ENCODE assay signal across 11 cellular contexts in genomic region chr11:63951779-63952536, GRCh38. TPM values are rescaled to one million over a fixed set of nuclear protein-coding genes. Genes with fewer than 3 reads are reported as not detected.
A peak's percentile ranks its signal among the peaks of the same experiment; 100 is the strongest.
DNase-seq lines count a peak whose midpoint lies in the region; ATAC-seq, FAIRE-seq and TF ChIP-seq lines count a peak whose summit lies in the region.
"Had no signal": no experiment of that assay in that cellular context is flagged by ENCODE, and none has a peak within 500 bp of the region (broad histone marks: within the 10 kb centered on the region; RNA-seq: fewer than 3 reads in every experiment).

No MANE protein-coding gene starts in this region.

- no peak overlapping the region for H3K27ac ChIP-seq in neural progenitor cell

- H3K79me2 ChIP-seq in neural progenitor cell (ENCODE audit: low read depth): no peaks in the 10 kb centered on the region

- H3K4me1 Mint-ChIP-seq in IgD-negative memory B cell: peaks cover 4 to 15% (median 12%) of the 10 kb centered on the region in 3 donors
- peaks cover 14% of the 10 kb centered on the region for H3K4me1 Mint-ChIP-seq in activated T-helper 17 cell treated with anti-CD3 and anti-CD28 coated beads, Interleukin-2, amount 50 U/mL, for 72 hours
- H3K4me1 Mint-ChIP-seq in natural killer cell: peaks cover 33 to 54% of the 10 kb centered on the region in 2 donors
- H3K4me1 Mint-ChIP-seq in neural progenitor cell: no peaks in the 10 kb centered on the region

- no peak for TF ChIP-seq CTCF in natural killer cell (IDR thresholded peaks at IDR 0.05)
- TF ChIP-seq CTCF in neural progenitor cell (IDR thresholded peaks at IDR 0.05): no peak

- peaks cover 9% of the 10 kb centered on the region for H3K36me3 Mint-ChIP-seq in IgD-negative memory B cell
- peaks cover 69% of the 10 kb centered on the region for H3K36me3 Mint-ChIP-seq in activated T-helper 17 cell treated with anti-CD3 and anti-CD28 coated beads, Interleukin-2, amount 50 U/mL, for 72 hours (ENCODE audit: low read depth)
- H3K36me3 Mint-ChIP-seq in natural killer cell: no peaks in the 10 kb centered on the region
- peaks cover 29% of the 10 kb centered on the region for H3K36me3 Mint-ChIP-seq in neural progenitor cell

- no peaks in the 10 kb centered on the region for H3K36me3 ChIP-seq in neural progenitor cell

- peak overlapping the region in 2 of 4 donors; percentile 68 to 80 for H3K4me3 Mint-ChIP-seq in IgD-negative memory B cell
- peak overlapping the region; percentile 20 for H3K4me3 Mint-ChIP-seq in activated T-helper 17 cell treated with anti-CD3 and anti-CD28 coated beads, Interleukin-2, amount 50 U/mL, for 72 hours
- peak overlapping the region; percentile 75 for H3K4me3 Mint-ChIP-seq in natural killer cell
- H3K4me3 Mint-ChIP-seq in neural progenitor cell: no peak overlapping the region

- H3F3A ChIP-seq in neural progenitor cell (ENCODE audit: low read depth): no peaks in the 10 kb centered on the region

- H3K27me3 Mint-ChIP-seq in IgD-negative memory B cell (no peaks in the 10 kb centered on the region), natural killer cell (ENCODE audit: low read depth in 2 of 2) (no peaks in the 10 kb centered on the region), neural progenitor cell (ENCODE audit: insufficient read depth, low read depth) (peaks cover 9% of the 10 kb centered on the region)
- no peaks in the 10 kb centered on the region for H3K27me3 Mint-ChIP-seq in activated T-helper 17 cell treated with anti-CD3 and anti-CD28 coated beads, Interleukin-2, amount 50 U/mL, for 72 hours

- H3K9me3 Mint-ChIP-seq in IgD-negative memory B cell (no peaks in the 10 kb centered on the region), natural killer cell (no peaks in the 10 kb centered on the region), neural progenitor cell (no peaks in the 10 kb centered on the region)
- H3K9me3 Mint-ChIP-seq in activated T-helper 17 cell treated with anti-CD3 and anti-CD28 coated beads, Interleukin-2, amount 50 U/mL, for 72 hours: no peaks in the 10 kb centered on the region

- TF ChIP-seq POLR2A in GM12891 (IDR thresholded peaks at IDR 0.05; ENCODE audit: low read depth, low read length): no peak

- peak; percentile 78 for ATAC-seq in activated T-helper 17 cell treated with anti-CD3 and anti-CD28 coated beads, Interleukin-2, amount 50 U/mL, for 72 hours (replicated peaks)
- ATAC-seq in natural killer cell (peak; percentile 77 to 86 (median 80)), HG03460 (IDR thresholded peaks at IDR 0.05; ENCODE audit: unreplicated experiment) (no peak)

- intact Hi-C loops in natural killer cell (cut with micrococcal nuclease): no loop called here

- no peak overlapping the region for H3K4me2 ChIP-seq in neural progenitor cell

- no peak overlapping the region for H2AFZ ChIP-seq in neural progenitor cell (replicated peaks)

- peaks cover 4% of the 10 kb centered on the region for H4K20me1 ChIP-seq in neural progenitor cell (ENCODE audit: low read depth)

- H3K27ac Mint-ChIP-seq in IgD-negative memory B cell (peak overlapping the region; percentile 52 to 86 (median 79)), natural killer cell (peak overlapping the region; percentile 78 to 84), neural progenitor cell (no peak overlapping the region)
- H3K27ac Mint-ChIP-seq in activated T-helper 17 cell treated with anti-CD3 and anti-CD28 coated beads, Interleukin-2, amount 50 U/mL, for 72 hours: peak overlapping the region; percentile 31

- DNase-seq in GM12891 (ENCODE audit: insufficient read length, low spot score) (no peak), natural killer cell (peak; percentile 56), neural progenitor cell (ENCODE audit: low spot score) (no peak), GM19238 (ENCODE audit: insufficient read length, low spot score) (no peak), medulla oblongata (ENCODE audit: extremely low spot score) (no peak)
- DNase-seq: trophoblast cell had no signal

- FAIRE-seq in GM12891 (lab: Jason Lieb, UNC): peak; percentile 74
- FAIRE-seq: endothelial cell of umbilical vein, G401.6 had no signal

- no peaks in the 10 kb centered on the region for H3K27me3 ChIP-seq in neural progenitor cell

- H3K4me1 ChIP-seq in neural progenitor cell: no peaks in the 10 kb centered on the region

- H3K4me3 ChIP-seq in neural progenitor cell: no peak overlapping the region

- H3K9ac ChIP-seq in neural progenitor cell: no peak overlapping the region

- no peaks in the 10 kb centered on the region for H3K9me3 ChIP-seq in neural progenitor cell (ENCODE audit: low read depth)

TF ChIP-seq in GM12891, 5 proteins besides CTCF, POLR2A, EP300 and RAD21:
- no peak for TF ChIP-seq POLR2AphosphoS5 (IDR thresholded peaks at IDR 0.05; ENCODE audit: low read depth, low read length)
- peak; percentile 57 for TF ChIP-seq SPI1 (IDR thresholded peaks at IDR 0.05; ENCODE audit: low read depth, low read length)

RNA-seq across cellular contexts. Expression of gene NAA40, which starts 13.2 kb away (rescaled TPM):
- 12.6 TPM for polyA plus RNA-seq in GM12891 (2012; ENCODE audit: low read depth, missing spikeins)
- polyA plus RNA-seq in IgD-negative memory B cell: 13.9 TPM
- 10 to 100 TPM; 20.2 to 30.9 TPM for total RNA-seq in activated T-helper 17 cell treated with anti-CD3 and anti-CD28 coated beads, Interleukin-2, amount 50 U/mL, for 72 hours
- total RNA-seq in natural killer cell (10 to 100 TPM; 44.8 to 72.1 (median 57.4) TPM), neural progenitor cell (ENCODE audit: low replicate concordance) (38.7 and 40.4 TPM in 2 replicates)

RNA-seq across cellular contexts. Expression of gene COX8A, which starts 22.5 kb away (rescaled TPM):
- 751 TPM for polyA plus RNA-seq in GM12891 (2012; ENCODE audit: low read depth, missing spikeins)
- 298 TPM for polyA plus RNA-seq in IgD-negative memory B cell
- total RNA-seq in activated T-helper 17 cell treated with anti-CD3 and anti-CD28 coated beads, Interleukin-2, amount 50 U/mL, for 72 hours: 100 to 1,000 TPM; 329 to 461 TPM
- total RNA-seq in natural killer cell (100 to 1,000 TPM; 143 to 166 (median 145) TPM), neural progenitor cell (ENCODE audit: low replicate concordance) (86.0 and 337 TPM in 2 replicates)

RNA-seq across cellular contexts. Expression of gene OTUB1, which starts 34.3 kb away (rescaled TPM):
- polyA plus RNA-seq in GM12891 (2012; ENCODE audit: low read depth, missing spikeins): 96.4 TPM
- 117 TPM for polyA plus RNA-seq in IgD-negative memory B cell
- 10 to 100 TPM; 59.4 to 84.2 TPM for total RNA-seq in activated T-helper 17 cell treated with anti-CD3 and anti-CD28 coated beads, Interleukin-2, amount 50 U/mL, for 72 hours
- total RNA-seq in natural killer cell (10 to 100 TPM; 73.6 to 88.9 (median 82.4) TPM), neural progenitor cell (ENCODE audit: low replicate concordance) (51.3 and 84.8 TPM in 2 replicates)

RNA-seq across cellular contexts. Expression of gene RCOR2, which starts 35.0 kb away (rescaled TPM):
- 0.30 TPM for polyA plus RNA-seq in GM12891 (2012; ENCODE audit: low read depth, missing spikeins)
- not detected for polyA plus RNA-seq in IgD-negative memory B cell
- total RNA-seq in activated T-helper 17 cell treated with anti-CD3 and anti-CD28 coated beads, Interleukin-2, amount 50 U/mL, for 72 hours: under 1 TPM in 1 of 2 donors, not detected in 1; 0.32 TPM
- total RNA-seq in natural killer cell: not detected
- 70.6 and 139 TPM in 2 replicates for total RNA-seq in neural progenitor cell (ENCODE audit: low replicate concordance)
